Comparison of ENCODE assay signal across 8 cellular contexts in the genomic region with DNA sequence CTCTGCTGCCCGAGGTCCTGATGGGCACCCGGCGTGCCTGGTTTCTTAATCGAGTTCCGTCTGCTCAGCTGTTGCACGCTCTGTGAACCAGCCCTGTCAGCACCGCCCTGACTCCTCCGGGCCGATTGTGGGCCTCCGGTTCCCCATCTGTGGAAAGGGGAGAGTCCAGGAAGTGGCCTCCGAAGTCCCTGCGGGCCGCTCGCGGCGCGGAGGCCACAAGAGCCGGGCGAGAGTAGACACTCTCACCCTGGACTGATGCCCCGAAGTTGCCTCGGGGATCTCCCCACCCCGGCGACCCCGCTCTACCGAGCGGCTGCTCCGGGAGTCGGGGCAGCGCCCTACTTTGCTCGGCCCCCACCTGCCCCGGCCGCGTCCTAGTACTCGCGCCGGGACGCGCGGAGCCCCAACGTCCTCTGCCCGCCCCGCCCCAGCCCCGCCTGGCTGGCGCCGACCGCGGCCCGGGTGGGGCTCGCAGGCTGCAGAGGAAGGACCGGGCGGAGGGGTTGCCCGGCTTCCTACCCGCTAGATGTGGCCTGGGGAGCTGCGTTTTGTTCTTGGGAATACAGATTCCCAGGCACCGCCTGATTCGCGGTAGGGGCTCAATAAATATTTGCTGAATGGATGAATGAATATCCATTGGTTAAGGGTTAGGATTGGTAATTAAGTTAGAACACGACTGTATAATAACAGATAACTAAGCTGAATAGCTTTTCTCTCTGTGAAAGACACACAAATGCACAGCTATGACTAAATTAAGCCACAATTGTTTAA. TPM values are rescaled to one million over a fixed set of nuclear protein-coding genes. Genes with fewer than 3 reads are reported as not detected.
DNase-seq lines count a peak whose midpoint lies in the region; ATAC-seq, FAIRE-seq and TF ChIP-seq lines count a peak whose summit lies in the region.

No MANE protein-coding gene starts in this region.

- peak; percentile 78 for TF ChIP-seq POLR2A in K562 (conservative IDR thresholded peaks at IDR 0.05)

- in situ Hi-C loops in K562 (cut with MboI), result no loop called here

- H2AFZ ChIP-seq in K562 (ENCODE audit: low read depth, low read length), result peak overlapping the region; percentile 73

- H3K79me2 ChIP-seq in K562 (ENCODE audit: control insufficient read depth, insufficient read depth, low read length), result peaks cover 49% of the 10 kb centered on the region

- POLR2A ChIA-PET in K562 (lab: Yijun Ruan, JAX), result interaction anchor here (0.7 to 1.0 kb wide), 3 partner anchors 10 to 90 kb away, joined by 3 read pairs; no protein-coding TSS in a partner anchor

- CTCF ChIA-PET in K562 (lab: Yijun Ruan, JAX; ENCODE audit: low intra/inter-chr PET ratio), result no interaction called here

- H3K4me3 ChIP-seq in K562 (peak overlapping the region; percentile 95), iPS DF 6.9 (ENCODE audit: low read length) (peak overlapping the region; percentile 83; the same call in 1 of the 2 replicates)

- peak overlapping the region; percentile 78 to 97 for H3K9ac ChIP-seq in K562 (ENCODE audit: insufficient read depth in 1 of 2, low read depth in 2 of 2, low read length in 2 of 2)

- no peak for TF ChIP-seq RAD21 in K562 (CRISPR knock-in tag; conservative IDR thresholded peaks at IDR 0.05 in 1 of 2, IDR thresholded peaks at IDR 0.05 in 1 of 2)

- WGBS in K562 (ENCODE audit: insufficient coverage, low coverage, missing lambda C conversion rate), result 0% methylated on average over 36 of the region's 58 CpGs
- whole genome bisulfite sequencing in iPS DF 6.9 (ENCODE audit: insufficient coverage, insufficient read length), result no CpG with 5 or more reads among the region's 58 CpGs

- FAIRE-seq in K562 (lab: Jason Lieb, UNC), result peak; percentile 71

- ATAC-seq in HG02885 (IDR thresholded peaks at IDR 0.05; ENCODE audit: poor library complexity, unreplicated experiment) (peak; percentile 44), K562 (peak; percentile 84), sciatic nerve (peak; percentile 70)

- H3K9me3 ChIP-seq in K562 (replicated peaks; ENCODE audit: control insufficient read depth, insufficient read depth, low read depth, low read length) (no peaks in the 10 kb centered on the region), iPS DF 6.9 (ENCODE audit: control insufficient read depth, insufficient read depth, low read length) (no peaks in the 10 kb centered on the region)

- TF ChIP-seq EP300 in K562 (IDR thresholded peaks at IDR 0.05; ENCODE audit: low read length), result peak; percentile 26

- BruUV-seq in K562 (replicated peaks; lab: Mats Ljungman, UMichigan), result no TSS peak

- peaks cover 11% of the 10 kb centered on the region; the same call in 1 of the 2 replicates for H4K20me1 ChIP-seq in K562 (replicated peaks; ENCODE audit: control insufficient read depth, insufficient read depth, low read length)

- no peak; a peak in 1 of 6 replicates for TF ChIP-seq CTCF in K562 (IDR thresholded peaks at IDR 0.05 in 2 of 3, conservative IDR thresholded peaks at IDR 0.05 in 1 of 3; ENCODE audit: insufficient read depth in 2 of 3, low read depth in 1 of 3, low read length in 3 of 3)

- intact Hi-C loops in K562 (cut with micrococcal nuclease), result loop anchor here (5.0 to 10.0 kb wide), 2 partner anchors 77 to 94 kb away; no protein-coding TSS in a partner anchor
- intact Hi-C loops in sciatic nerve (cut with DNase I), result no loop called here

- H3K4me1 ChIP-seq in K562 (replicated peaks in 1 of 2; ENCODE audit: control insufficient read depth in 2 of 2, insufficient read depth in 2 of 2, low read length in 2 of 2) (peaks cover 23 to 27% of the 10 kb centered on the region in 2 experiments; a peak in 4 of 5 replicates), iPS DF 6.9 (ENCODE audit: control insufficient read depth, insufficient read depth, low read length) (peaks cover 6% of the 10 kb centered on the region)

- H3K27ac ChIP-seq in K562 (ENCODE audit: extremely low read depth, low read depth, low read length) (peak overlapping the region; percentile 100), iPS DF 6.9 (ENCODE audit: low read length) (no peak overlapping the region)

- H3K36me3 ChIP-seq in K562 (ENCODE audit: control insufficient read depth, insufficient read depth, low read length) (peaks cover 11% of the 10 kb centered on the region; the same call in 2 of the 3 replicates), iPS DF 6.9 (ENCODE audit: control insufficient read depth, insufficient read depth, low read length) (no peaks in the 10 kb centered on the region)

- no peaks in the 10 kb centered on the region for H3K27me3 ChIP-seq in K562 (ENCODE audit: control insufficient read depth in 2 of 2, insufficient read depth in 2 of 2, low read length in 2 of 2)
- no peaks in the 10 kb centered on the region for H3K27me3 ChIP-seq in iPS DF 6.9 (ENCODE audit: control insufficient read depth, insufficient read depth, low read length)

- peak overlapping the region; percentile 81 for H3K4me2 ChIP-seq in K562 (ENCODE audit: insufficient read depth, low read length)

- peak; percentile 53 for DNase-seq in activated naive CD4-positive, alpha-beta T cell treated with Interleukin-2 at 50 U/mL for 16 hours
- DNase-seq in activated naive CD4-positive, alpha-beta T cell (lab: John Stamatoyannopoulos, UW), result no peak
- DNase-seq in NCI-H1436 (lab: John Stamatoyannopoulos, UW) (peak; percentile 61), T follicular helper cell (ENCODE audit: low read depth) (peak; percentile 13), K562 (ENCODE audit: extremely low read depth in 1 of 4, low spot score in 3 of 4) (peak; percentile 71 to 90 (median 82)), iPS DF 6.9 (ENCODE audit: low read depth, low spot score) (no peak), sciatic nerve (ENCODE audit: low spot score) (no peak)

- no peaks in the 10 kb centered on the region for H3K9me1 ChIP-seq in K562 (ENCODE audit: control insufficient read depth, insufficient read depth, low read length)

TF ChIP-seq in K562, 482 proteins besides CTCF, POLR2A, EP300 and RAD21 (continues in another document):
- TF ChIP-seq GTF2E2 (tag; IDR thresholded peaks at IDR 0.05) (peak; percentile 43), NFE2L1 (tag; IDR thresholded peaks at IDR 0.05; ENCODE audit: borderline replicate concordance, low read depth) (no peak)

RNA-seq across cellular contexts. Expression of gene ZNF367, which starts 0.9 kb away (rescaled TPM):
- total RNA-seq in K562 (2011; cell fraction: chromatin; rRNA removed; ENCODE audit: low replicate concordance), result 5.9 and 11.7 TPM in 2 replicates
- 5.3 and 6.2 TPM in 2 replicates for total RNA-seq in K562 (2011; cell fraction: nucleolus; rRNA removed)
- 7.2 and 10.0 TPM in 2 replicates for total RNA-seq in K562 (2011; cell fraction: nucleoplasm; rRNA removed)
- total RNA-seq in K562 (2014; rRNA removed) (12.4 and 13.2 TPM in 2 replicates), K562 (2014; rRNA removed; fragmentation: Illumina TruSeq; extraction: Trizol) (11.8 and 13.2 TPM in 2 replicates), K562 (2015; rRNA removed; fragmentation: Illumina TruSeq; extraction: Trizol) (12.6 and 14.4 TPM in 2 replicates), K562 (2021) (13.1 and 13.2 TPM in 2 replicates), sciatic nerve (1.6 TPM)
- polyA plus RNA-seq in K562 (2011; rRNA removed) (7.3 and 9.1 TPM in 2 replicates), K562 (2014; fragmentation: Illumina TruSeq; extraction: Trizol) (9.4 and 10.0 TPM in 2 replicates), K562 (2014; fragmentation: Nextera tagmentation; extraction: Ambion mirVana) (1 to 10 TPM; 2.7 TPM), K562 (2014; rRNA removed) (9.9 and 10.8 TPM in 2 replicates)
- 3.0 and 3.3 TPM in 2 replicates for polyA plus RNA-seq in K562 (2011; cell fraction: cytosol; rRNA removed)
- polyA plus RNA-seq in K562 (2011; cell fraction: nucleus; rRNA removed), result 6.6 and 7.8 TPM in 2 replicates
- polyA plus RNA-seq in K562 (2012), result 6.5 and 7.2 TPM in 2 replicates
- polyA minus RNA-seq in K562 (2011; rRNA and poly(A)+ RNA removed), result 5.4 and 6.1 TPM in 2 replicates
- 3.6 TPM in 2 replicates for polyA minus RNA-seq in K562 (2011; cell fraction: cytosol; rRNA and poly(A)+ RNA removed)
- polyA minus RNA-seq in K562 (2011; cell fraction: nucleus; rRNA and poly(A)+ RNA removed), result 6.5 and 6.6 TPM in 2 replicates

RNA-seq across cellular contexts. Expression of gene HABP4, which starts 30.9 kb away (rescaled TPM):
- total RNA-seq in K562 (2011; cell fraction: chromatin; rRNA removed; ENCODE audit: low replicate concordance), result 0.81 and 2.5 TPM in 2 replicates
- 0.66 and 0.83 TPM in 2 replicates for total RNA-seq in K562 (2011; cell fraction: nucleolus; rRNA removed)
- 1.8 and 2.4 TPM in 2 replicates for total RNA-seq in K562 (2011; cell fraction: nucleoplasm; rRNA removed)
- total RNA-seq in K562 (2014; rRNA removed), result 1.9 and 2.0 TPM in 2 replicates
- total RNA-seq in K562 (2014; rRNA removed; fragmentation: Illumina TruSeq; extraction: Trizol), result 1.8 and 2.0 TPM in 2 replicates
- total RNA-seq in K562 (2015; rRNA removed; fragmentation: Illumina TruSeq; extraction: Trizol), result 1.3 and 1.9 TPM in 2 replicates
- total RNA-seq in K562 (2021), result 1.9 and 2.1 TPM in 2 replicates
- 1.4 and 2.2 TPM in 2 replicates for polyA plus RNA-seq in K562 (2011; rRNA removed)
- 0.42 and 1.8 TPM in 2 replicates for polyA plus RNA-seq in K562 (2011; cell fraction: cytosol; rRNA removed)
- polyA plus RNA-seq in K562 (2011; cell fraction: nucleus; rRNA removed), result 0.85 and 1.7 TPM in 2 replicates
- 3.0 and 3.6 TPM in 2 replicates for polyA plus RNA-seq in K562 (2012)
- 1.1 and 2.0 TPM in 2 replicates for polyA plus RNA-seq in K562 (2014; fragmentation: Illumina TruSeq; extraction: Trizol)
- under 1 TPM; 0.38 to 0.52 TPM for polyA plus RNA-seq in K562 (2014; fragmentation: Nextera tagmentation; extraction: Ambion mirVana)
- 2.4 and 3.4 TPM in 2 replicates for polyA plus RNA-seq in K562 (2014; rRNA removed)
- 0.70 and 1.3 TPM in 2 replicates for polyA minus RNA-seq in K562 (2011; rRNA and poly(A)+ RNA removed)
- polyA minus RNA-seq in K562 (2011; cell fraction: cytosol; rRNA and poly(A)+ RNA removed), result 0.29 and 0.73 TPM in 2 replicates
- 0.13 and 0.56 TPM in 2 replicates for polyA minus RNA-seq in K562 (2011; cell fraction: nucleus; rRNA and poly(A)+ RNA removed)
- 32.0 TPM for total RNA-seq in sciatic nerve

RNA-seq across cellular contexts. Expression of gene SLC35D2, which starts 35.6 kb away (rescaled TPM):
- 10.4 and 12.2 TPM in 2 replicates for total RNA-seq in K562 (2011; cell fraction: chromatin; rRNA removed; ENCODE audit: low replicate concordance)
- 7.6 and 8.5 TPM in 2 replicates for total RNA-seq in K562 (2011; cell fraction: nucleolus; rRNA removed)
- total RNA-seq in K562 (2011; cell fraction: nucleoplasm; rRNA removed), result 13.0 and 19.7 TPM in 2 replicates
- total RNA-seq in K562 (2014; rRNA removed) (7.9 and 8.0 TPM in 2 replicates), K562 (2014; rRNA removed; fragmentation: Illumina TruSeq; extraction: Trizol) (11.8 and 13.9 TPM in 2 replicates), K562 (2015; rRNA removed; fragmentation: Illumina TruSeq; extraction: Trizol) (12.9 and 13.2 TPM in 2 replicates), K562 (2021) (10.6 and 11.7 TPM in 2 replicates), sciatic nerve (30.3 TPM)
- polyA plus RNA-seq in K562 (2011; rRNA removed) (11.2 and 14.9 TPM in 2 replicates), K562 (2014; fragmentation: Illumina TruSeq; extraction: Trizol) (12.1 and 12.7 TPM in 2 replicates), K562 (2014; fragmentation: Nextera tagmentation; extraction: Ambion mirVana) (1 to 10 TPM; 2.9 to 3.2 TPM), K562 (2014; rRNA removed) (9.0 and 14.1 TPM in 2 replicates)
- 8.2 and 13.3 TPM in 2 replicates for polyA plus RNA-seq in K562 (2011; cell fraction: cytosol; rRNA removed)
- polyA plus RNA-seq in K562 (2011; cell fraction: nucleus; rRNA removed), result 8.4 and 9.7 TPM in 2 replicates
- polyA plus RNA-seq in K562 (2012), result 14.5 and 32.7 TPM in 2 replicates
- polyA minus RNA-seq in K562 (2011; rRNA and poly(A)+ RNA removed), result 8.9 and 9.0 TPM in 2 replicates
- polyA minus RNA-seq in K562 (2011; cell fraction: cytosol; rRNA and poly(A)+ RNA removed), result 5.2 and 5.9 TPM in 2 replicates
- 2.2 and 4.7 TPM in 2 replicates for polyA minus RNA-seq in K562 (2011; cell fraction: nucleus; rRNA and poly(A)+ RNA removed)

Comparison
In these comparisons a context has a peak if more than half of its experiments do, and no peak if none do; other contexts are left out.
1. DNase-seq: peak in activated naive CD4-positive, alpha-beta T cell treated with Interleukin-2 at 50 U/mL for 16 hours (single experiment), NCI-H1436 (single experiment), T follicular helper cell (single experiment) and K562 (4 of 4); none in activated naive CD4-positive, alpha-beta T cell (0 of 4), iPS DF 6.9 (single experiment) and sciatic nerve (single experiment).
2. Peak in every context shown above with its lines, with median percentiles within 50 percentile points of each other: ATAC-seq.